ENCODE assay signal across 8 cellular contexts in the genomic region with DNA sequence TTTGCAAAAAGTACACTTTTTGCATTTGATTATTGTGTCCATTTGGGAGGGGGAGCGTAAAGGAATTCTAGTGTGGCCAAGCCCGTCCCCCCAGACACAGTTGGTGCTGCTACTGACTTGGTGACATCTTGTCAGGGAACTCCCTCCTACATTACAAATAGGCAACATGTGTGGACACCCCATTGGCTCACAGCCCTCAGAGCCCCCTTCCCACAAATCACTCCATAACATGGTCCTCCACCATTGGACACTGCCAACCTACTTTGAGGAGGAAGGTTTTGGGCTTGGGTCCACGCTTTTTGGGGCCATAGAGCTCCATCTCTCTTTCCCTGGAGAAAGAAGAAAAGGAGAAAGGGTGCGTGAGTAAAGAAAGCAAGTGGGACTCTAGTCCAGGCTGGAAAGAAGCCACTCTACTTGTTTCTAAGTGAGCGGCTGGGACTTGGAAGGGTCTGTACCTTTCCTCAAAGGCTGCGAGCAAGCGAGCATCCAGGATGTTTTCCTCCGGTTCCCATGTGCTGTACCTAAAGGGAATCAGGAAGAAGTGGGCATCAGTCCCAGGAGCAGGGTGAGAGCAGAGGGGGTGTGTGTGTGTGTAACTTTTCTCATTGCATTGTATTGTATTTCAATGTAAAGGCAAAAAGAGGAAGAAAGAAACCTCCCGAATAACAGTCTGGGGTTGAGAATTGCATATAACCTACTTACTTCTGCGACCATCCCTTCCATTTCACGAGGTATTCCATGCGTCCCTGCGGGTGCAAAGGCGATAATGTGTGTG. TPM values are rescaled to one million over a fixed set of nuclear protein-coding genes. Genes with fewer than 3 reads are reported as not detected.
DNase-seq lines count a peak whose midpoint lies in the region; ATAC-seq and TF ChIP-seq lines count a peak whose summit lies in the region.

No MANE protein-coding gene starts in this region.

- peaks cover 14 to 30% of the 10 kb centered on the region in 2 donors for H3K27me3 Mint-ChIP-seq in natural killer cell treated with Interleukin-12 subunit alpha and Interleukin-12 subunit beta and Interleukin-15 and Interleukin-18, amount 100 ng/mL, for 72 hours

- H3K4me3 Mint-ChIP-seq in natural killer cell treated with Interleukin-12 subunit alpha and Interleukin-12 subunit beta and Interleukin-15 and Interleukin-18, amount 100 ng/mL, for 72 hours, result peak overlapping the region; percentile 80

- TF ChIP-seq CTCF in Loucy (conservative IDR thresholded peaks at IDR 0.05; ENCODE audit: low read length) (no peak), choroid plexus epithelial cell (conservative IDR thresholded peaks at IDR 0.05; ENCODE audit: low read depth, low read length) (no peak)

- no peak overlapping the region for H2AFZ ChIP-seq in Loucy (ENCODE audit: low read length)

- H3K27me3 ChIP-seq in BLaER1 treated with 17β-estradiol and CSF1 and Interleukin-3, amounts not matched to agents 10 nM and 100 nM, result peaks cover 64 to 81% (median 72%) of the 10 kb centered on the region in 11 experiments
- no peaks in the 10 kb centered on the region for H3K27me3 ChIP-seq in Loucy (ENCODE audit: insufficient read depth, low read length, poor library complexity, severe bottlenecking)

- H4K20me1 ChIP-seq in BLaER1 treated with 17β-estradiol and CSF1 and Interleukin-3, amounts not matched to agents 10 nM and 100 nM, result peaks cover 11 to 85% (median 75%) of the 10 kb centered on the region in 11 experiments; a peak in 20 of 22 replicates
- peaks cover 34% of the 10 kb centered on the region for H4K20me1 ChIP-seq in Loucy (ENCODE audit: insufficient read depth, low read length, poor library complexity, severe bottlenecking)

- H3K9me3 Mint-ChIP-seq in natural killer cell treated with Interleukin-12 subunit alpha and Interleukin-12 subunit beta and Interleukin-15 and Interleukin-18, amount 100 ng/mL, for 72 hours, result no peaks in the 10 kb centered on the region

- peaks cover 44 to 63% (median 51%) of the 10 kb centered on the region in 10 experiments for H3K4me1 ChIP-seq in BLaER1 treated with 17β-estradiol and CSF1 and Interleukin-3, amounts not matched to agents 10 nM and 100 nM
- peaks cover 49% of the 10 kb centered on the region for H3K4me1 ChIP-seq in Loucy (ENCODE audit: insufficient read depth, low read length, poor library complexity, severe bottlenecking)

- no peaks in the 10 kb centered on the region for H3K9me2 ChIP-seq in Loucy (replicated peaks; ENCODE audit: low read depth, low read length)

- DNase-seq in choroid plexus epithelial cell (ENCODE audit: low read depth) (no peak), NCI-H146 treated with DMSO at 0.1 percent for 48 hours (lab: John Stamatoyannopoulos, UW; ENCODE audit: unreplicated experiment) (no peak), NCI-H526 (lab: John Stamatoyannopoulos, UW) (no peak)
- no peak for DNase-seq in natural killer cell treated with Interleukin-12 subunit alpha and Interleukin-12 subunit beta and Interleukin-15 and Interleukin-18, amount 100 ng/mL, for 72 hours (ENCODE audit: low spot score)
- DNase-seq in activated CD4-positive, CD25-positive, alpha-beta regulatory T cell treated with anti-CD3 and anti-CD28 coated beads, Interleukin-2, amount 50 U/mL, for 72 hours, result no peak

- peaks cover 11% of the 10 kb centered on the region for H3K36me3 Mint-ChIP-seq in natural killer cell treated with Interleukin-12 subunit alpha and Interleukin-12 subunit beta and Interleukin-15 and Interleukin-18, amount 100 ng/mL, for 72 hours

- H3K27ac ChIP-seq in BLaER1 treated with 17β-estradiol and CSF1 and Interleukin-3, amounts not matched to agents 10 nM and 100 nM, result peak overlapping the region in 2 of 11 experiments; percentile 7 to 71; a peak in 1 of 22 replicates

- no peaks in the 10 kb centered on the region for H3K9me3 ChIP-seq in BLaER1 treated with 17β-estradiol and CSF1 and Interleukin-3, amounts not matched to agents 10 nM and 100 nM (replicated peaks in 1 of 11)
- H3K9me3 ChIP-seq in Loucy (ENCODE audit: insufficient read depth, low read depth, low read length), result no peaks in the 10 kb centered on the region

- H3K36me3 ChIP-seq in BLaER1 treated with 17β-estradiol and CSF1 and Interleukin-3, amounts not matched to agents 10 nM and 100 nM, result peaks cover 8 to 23% (median 16%) of the 10 kb centered on the region in 11 experiments; a peak in 21 of 22 replicates
- H3K36me3 ChIP-seq in Loucy (ENCODE audit: insufficient read depth, low read length), result peaks cover 8% of the 10 kb centered on the region; the same call in 1 of the 2 replicates

- no peak overlapping the region for H3K27ac Mint-ChIP-seq in natural killer cell treated with Interleukin-12 subunit alpha and Interleukin-12 subunit beta and Interleukin-15 and Interleukin-18, amount 100 ng/mL, for 72 hours

- peak overlapping the region; percentile 76 to 87 (median 83); a peak in 20 of 22 replicates for H3K9ac ChIP-seq in BLaER1 treated with 17β-estradiol and CSF1 and Interleukin-3, amounts not matched to agents 10 nM and 100 nM
- H3K9ac ChIP-seq in Loucy (ENCODE audit: low read depth, low read length, poor library complexity, severe bottlenecking), result peak overlapping the region; percentile 90

- peaks cover 76% of the 10 kb centered on the region for H3K79me2 ChIP-seq in Loucy (ENCODE audit: insufficient read depth, low read length)

- H3K4me1 Mint-ChIP-seq in natural killer cell treated with Interleukin-12 subunit alpha and Interleukin-12 subunit beta and Interleukin-15 and Interleukin-18, amount 100 ng/mL, for 72 hours (ENCODE audit: low read depth in 2 of 2), result peaks cover 21 to 30% of the 10 kb centered on the region in 2 donors

- H3K4me3 ChIP-seq in BLaER1 treated with 17β-estradiol and CSF1 and Interleukin-3, amounts not matched to agents 10 nM and 100 nM, result peak overlapping the region; percentile 67 to 87 (median 74)
- H3K4me3 ChIP-seq in Loucy (ENCODE audit: low read length, poor library complexity, severe bottlenecking) (peak overlapping the region; percentile 91), choroid plexus epithelial cell (ENCODE audit: low read depth, low read length) (peak overlapping the region; percentile 83)

- peak overlapping the region; percentile 80 to 99 (median 93) for H3K4me2 ChIP-seq in BLaER1 treated with 17β-estradiol and CSF1 and Interleukin-3, amounts not matched to agents 10 nM and 100 nM
- H3K4me2 ChIP-seq in Loucy (ENCODE audit: low read depth, low read length, poor library complexity, severe bottlenecking), result peak overlapping the region; percentile 94

- H3F3A ChIP-seq in Loucy (ENCODE audit: low read depth), result peaks cover 3% of the 10 kb centered on the region; the same call in 1 of the 2 replicates

- no peak for ATAC-seq in natural killer cell treated with Interleukin-12 subunit alpha and Interleukin-12 subunit beta and Interleukin-15 and Interleukin-18, amount 100 ng/mL, for 72 hours
- no peak for ATAC-seq in HG03025 (IDR thresholded peaks at IDR 0.05; ENCODE audit: low FRiP score, unreplicated experiment)

RNA-seq across cellular contexts. Expression of a gene that starts 0.9 kb away (rescaled TPM):
- 10 to 100 TPM in 1 of 2 donors, 1 to 10 TPM in 1; 9.8 to 46.4 TPM for total RNA-seq in natural killer cell treated with Interleukin-12 subunit alpha and Interleukin-12 subunit beta and Interleukin-15 and Interleukin-18, amount 100 ng/mL, for 72 hours

RNA-seq across cellular contexts. Expression of a gene that starts 18.0 kb away (rescaled TPM):
- total RNA-seq in natural killer cell treated with Interleukin-12 subunit alpha and Interleukin-12 subunit beta and Interleukin-15 and Interleukin-18, amount 100 ng/mL, for 72 hours, result 1 to 10 TPM in 1 of 2 donors, under 1 TPM in 1; 0.95 to 2.1 TPM

RNA-seq across cellular contexts. Expression of a gene that starts 43.3 kb away (rescaled TPM):
- total RNA-seq in natural killer cell treated with Interleukin-12 subunit alpha and Interleukin-12 subunit beta and Interleukin-15 and Interleukin-18, amount 100 ng/mL, for 72 hours, result 10 to 100 TPM; 26.2 to 58.3 TPM
